In genomic region chr11:20311444-20311843, GRCh38 we compare ENCODE assay signal across 20 cellular contexts. TPM values are rescaled to one million over a fixed set of nuclear protein-coding genes. Genes with fewer than 3 reads are reported as not detected.
"Had no signal": no experiment of that assay in that cellular context is flagged by ENCODE, and none has a peak within 500 bp of the region (broad histone marks: within the 10 kb centered on the region; RNA-seq: fewer than 3 reads in every experiment).

No MANE protein-coding gene starts in this region.

- H3K4me3 Mint-ChIP-seq: effector memory CD8-positive, alpha-beta T cell; naive thymus-derived CD8-positive, alpha-beta T cell; stimulated activated naive CD8-positive, alpha-beta T cell treated with anti-CD3 and anti-CD28 coated beads, Interleukin-15, amount 100 ng/mL, for 72 hours had no signal

- H3K27ac ChIP-seq: coronary artery, left lung, parathyroid adenoma, right lobe of liver, suprapubic skin, transverse colon, upper lobe of right lung, uterus had no signal

- DNase-seq: dermis blood vessel endothelial cell; effector memory CD8-positive, alpha-beta T cell; kidney; left cardiac atrium; left lung; naive thymus-derived CD8-positive, alpha-beta T cell; right lobe of liver; small intestine; stimulated activated CD4-positive, alpha-beta T cell treated with anti-CD3 and anti-CD28 coated beads, Interleukin-15, amount 100 ng/mL, for 24 hours; stimulated activated CD4-positive, alpha-beta T cell treated with anti-CD3 and anti-CD28 coated beads, Interleukin-2, amount 100 ng/mL, for 48 hours; stimulated activated naive CD4-positive, alpha-beta T cell; stimulated activated naive CD8-positive, alpha-beta T cell treated with anti-CD3 and anti-CD28 coated beads, Interleukin-15, amount 100 ng/mL, for 72 hours; transverse colon; upper lobe of right lung; uterus had no signal

- H3K4me1 ChIP-seq: left lung, parathyroid adenoma, right lobe of liver, suprapubic skin, transverse colon, upper lobe of right lung, uterus had no signal

- H3K9me3 ChIP-seq: left lung, right lobe of liver, suprapubic skin, transverse colon, upper lobe of right lung, uterus had no signal

- H3K27ac Mint-ChIP-seq: effector memory CD8-positive, alpha-beta T cell; naive thymus-derived CD8-positive, alpha-beta T cell; progenitor cell of endocrine pancreas; stimulated activated naive CD8-positive, alpha-beta T cell treated with anti-CD3 and anti-CD28 coated beads, Interleukin-15, amount 100 ng/mL, for 72 hours had no signal

- H3K36me3 Mint-ChIP-seq: naive thymus-derived CD8-positive, alpha-beta T cell had no signal

- H3K4me3 ChIP-seq: coronary artery, left lung, right lobe of liver, suprapubic skin, transverse colon, upper lobe of right lung, uterus had no signal

- H3K27me3 ChIP-seq: left lung, right lobe of liver, transverse colon, upper lobe of right lung, uterus had no signal

- H3K36me3 ChIP-seq: left lung, right lobe of liver, suprapubic skin, transverse colon, upper lobe of right lung, uterus had no signal

- H3K9me3 Mint-ChIP-seq: effector memory CD8-positive, alpha-beta T cell; naive thymus-derived CD8-positive, alpha-beta T cell; stimulated activated naive CD8-positive, alpha-beta T cell treated with anti-CD3 and anti-CD28 coated beads, Interleukin-15, amount 100 ng/mL, for 72 hours had no signal

- H3K4me1 Mint-ChIP-seq: naive thymus-derived CD8-positive, alpha-beta T cell; stimulated activated naive CD8-positive, alpha-beta T cell treated with anti-CD3 and anti-CD28 coated beads, Interleukin-15, amount 100 ng/mL, for 72 hours had no signal

- ATAC-seq: effector memory CD8-positive, alpha-beta T cell; left cardiac atrium; left lung; naive thymus-derived CD8-positive, alpha-beta T cell; right lobe of liver; stimulated activated naive CD8-positive, alpha-beta T cell treated with anti-CD3 and anti-CD28 coated beads, Interleukin-15, amount 100 ng/mL, for 72 hours; upper lobe of right lung had no signal

- H3K79me2 ChIP-seq: parathyroid adenoma had no signal

- H2AFZ ChIP-seq: parathyroid adenoma had no signal

- H3K9ac ChIP-seq: parathyroid adenoma had no signal

RNA-seq across cellular contexts. Expression of gene HTATIP2, which starts 52.1 kb away (rescaled TPM):
- polyA plus RNA-seq: neural cell had no signal
